Comparison of ENCODE assay signal across 1 cellular context in genomic region chr17:30291571-30292489, GRCh38.
TF ChIP-seq lines count a peak whose summit lies in the region.

A gene with protein sequence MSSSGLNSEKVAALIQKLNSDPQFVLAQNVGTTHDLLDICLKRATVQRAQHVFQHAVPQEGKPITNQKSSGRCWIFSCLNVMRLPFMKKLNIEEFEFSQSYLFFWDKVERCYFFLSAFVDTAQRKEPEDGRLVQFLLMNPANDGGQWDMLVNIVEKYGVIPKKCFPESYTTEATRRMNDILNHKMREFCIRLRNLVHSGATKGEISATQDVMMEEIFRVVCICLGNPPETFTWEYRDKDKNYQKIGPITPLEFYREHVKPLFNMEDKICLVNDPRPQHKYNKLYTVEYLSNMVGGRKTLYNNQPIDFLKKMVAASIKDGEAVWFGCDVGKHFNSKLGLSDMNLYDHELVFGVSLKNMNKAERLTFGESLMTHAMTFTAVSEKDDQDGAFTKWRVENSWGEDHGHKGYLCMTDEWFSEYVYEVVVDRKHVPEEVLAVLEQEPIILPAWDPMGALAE (minus strand): TSS chr17:30291944. CDS start chr17:30291819, 125 bp downstream.

TF ChIP-seq in SK-N-SH, 30 proteins besides CTCF, POLR2A, EP300 and RAD21 (continued from another document):
- TF ChIP-seq USF2 (IDR thresholded peaks at IDR 0.05; ENCODE audit: borderline replicate concordance, low read depth, low read length) (no peak), NRF1 (IDR thresholded peaks at IDR 0.05; ENCODE audit: low read depth, low read length) (peak; percentile 61), POLR2AphosphoS5 (IDR thresholded peaks at IDR 0.05; ENCODE audit: low read depth, low read length) (peak; percentile 46; the same call in 1 of the 2 replicates), ELF1 (IDR thresholded peaks at IDR 0.05) (peak; percentile 63), GATA2 (CRISPR knock-in tag; IDR thresholded peaks at IDR 0.05) (no peak), TAF1 (IDR thresholded peaks at IDR 0.05; ENCODE audit: borderline replicate concordance, low read depth, low read length) (no peak), FOXJ3 (CRISPR knock-in tag; IDR thresholded peaks at IDR 0.05) (no peak)
- TF ChIP-seq, protein P1, sequence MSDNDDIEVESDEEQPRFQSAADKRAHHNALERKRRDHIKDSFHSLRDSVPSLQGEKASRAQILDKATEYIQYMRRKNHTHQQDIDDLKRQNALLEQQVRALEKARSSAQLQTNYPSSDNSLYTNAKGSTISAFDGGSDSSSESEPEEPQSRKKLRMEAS (IDR thresholded peaks at IDR 0.05; ENCODE audit: low read depth): peak; percentile 48
- TF ChIP-seq, protein P2, sequence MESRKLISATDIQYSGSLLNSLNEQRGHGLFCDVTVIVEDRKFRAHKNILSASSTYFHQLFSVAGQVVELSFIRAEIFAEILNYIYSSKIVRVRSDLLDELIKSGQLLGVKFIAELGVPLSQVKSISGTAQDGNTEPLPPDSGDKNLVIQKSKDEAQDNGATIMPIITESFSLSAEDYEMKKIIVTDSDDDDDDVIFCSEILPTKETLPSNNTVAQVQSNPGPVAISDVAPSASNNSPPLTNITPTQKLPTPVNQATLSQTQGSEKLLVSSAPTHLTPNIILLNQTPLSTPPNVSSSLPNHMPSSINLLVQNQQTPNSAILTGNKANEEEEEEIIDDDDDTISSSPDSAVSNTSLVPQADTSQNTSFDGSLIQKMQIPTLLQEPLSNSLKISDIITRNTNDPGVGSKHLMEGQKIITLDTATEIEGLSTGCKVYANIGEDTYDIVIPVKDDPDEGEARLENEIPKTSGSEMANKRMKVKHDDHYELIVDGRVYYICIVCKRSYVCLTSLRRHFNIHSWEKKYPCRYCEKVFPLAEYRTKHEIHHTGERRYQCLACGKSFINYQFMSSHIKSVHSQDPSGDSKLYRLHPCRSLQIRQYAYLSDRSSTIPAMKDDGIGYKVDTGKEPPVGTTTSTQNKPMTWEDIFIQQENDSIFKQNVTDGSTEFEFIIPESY (IDR thresholded peaks at IDR 0.05; ENCODE audit: borderline replicate concordance, low read depth): peak; percentile 51; the same call in 1 of the 2 replicates
- TF ChIP-seq, protein P3, sequence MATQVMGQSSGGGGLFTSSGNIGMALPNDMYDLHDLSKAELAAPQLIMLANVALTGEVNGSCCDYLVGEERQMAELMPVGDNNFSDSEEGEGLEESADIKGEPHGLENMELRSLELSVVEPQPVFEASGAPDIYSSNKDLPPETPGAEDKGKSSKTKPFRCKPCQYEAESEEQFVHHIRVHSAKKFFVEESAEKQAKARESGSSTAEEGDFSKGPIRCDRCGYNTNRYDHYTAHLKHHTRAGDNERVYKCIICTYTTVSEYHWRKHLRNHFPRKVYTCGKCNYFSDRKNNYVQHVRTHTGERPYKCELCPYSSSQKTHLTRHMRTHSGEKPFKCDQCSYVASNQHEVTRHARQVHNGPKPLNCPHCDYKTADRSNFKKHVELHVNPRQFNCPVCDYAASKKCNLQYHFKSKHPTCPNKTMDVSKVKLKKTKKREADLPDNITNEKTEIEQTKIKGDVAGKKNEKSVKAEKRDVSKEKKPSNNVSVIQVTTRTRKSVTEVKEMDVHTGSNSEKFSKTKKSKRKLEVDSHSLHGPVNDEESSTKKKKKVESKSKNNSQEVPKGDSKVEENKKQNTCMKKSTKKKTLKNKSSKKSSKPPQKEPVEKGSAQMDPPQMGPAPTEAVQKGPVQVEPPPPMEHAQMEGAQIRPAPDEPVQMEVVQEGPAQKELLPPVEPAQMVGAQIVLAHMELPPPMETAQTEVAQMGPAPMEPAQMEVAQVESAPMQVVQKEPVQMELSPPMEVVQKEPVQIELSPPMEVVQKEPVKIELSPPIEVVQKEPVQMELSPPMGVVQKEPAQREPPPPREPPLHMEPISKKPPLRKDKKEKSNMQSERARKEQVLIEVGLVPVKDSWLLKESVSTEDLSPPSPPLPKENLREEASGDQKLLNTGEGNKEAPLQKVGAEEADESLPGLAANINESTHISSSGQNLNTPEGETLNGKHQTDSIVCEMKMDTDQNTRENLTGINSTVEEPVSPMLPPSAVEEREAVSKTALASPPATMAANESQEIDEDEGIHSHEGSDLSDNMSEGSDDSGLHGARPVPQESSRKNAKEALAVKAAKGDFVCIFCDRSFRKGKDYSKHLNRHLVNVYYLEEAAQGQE (IDR thresholded peaks at IDR 0.05; ENCODE audit: low read depth, low read length): 0 out of 2 replicates have a peak, but pooled peaks have one; percentile 2
- TF ChIP-seq, protein P4, sequence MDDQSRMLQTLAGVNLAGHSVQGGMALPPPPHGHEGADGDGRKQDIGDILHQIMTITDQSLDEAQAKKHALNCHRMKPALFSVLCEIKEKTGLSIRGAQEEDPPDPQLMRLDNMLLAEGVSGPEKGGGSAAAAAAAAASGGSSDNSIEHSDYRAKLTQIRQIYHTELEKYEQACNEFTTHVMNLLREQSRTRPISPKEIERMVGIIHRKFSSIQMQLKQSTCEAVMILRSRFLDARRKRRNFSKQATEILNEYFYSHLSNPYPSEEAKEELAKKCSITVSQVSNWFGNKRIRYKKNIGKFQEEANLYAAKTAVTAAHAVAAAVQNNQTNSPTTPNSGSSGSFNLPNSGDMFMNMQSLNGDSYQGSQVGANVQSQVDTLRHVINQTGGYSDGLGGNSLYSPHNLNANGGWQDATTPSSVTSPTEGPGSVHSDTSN (IDR thresholded peaks at IDR 0.05): peak; percentile 32; the same call in 1 of the 2 replicates
TF ChIP-seq in SK-N-SH: peak in this region for 11.
